In the genomic region with DNA sequence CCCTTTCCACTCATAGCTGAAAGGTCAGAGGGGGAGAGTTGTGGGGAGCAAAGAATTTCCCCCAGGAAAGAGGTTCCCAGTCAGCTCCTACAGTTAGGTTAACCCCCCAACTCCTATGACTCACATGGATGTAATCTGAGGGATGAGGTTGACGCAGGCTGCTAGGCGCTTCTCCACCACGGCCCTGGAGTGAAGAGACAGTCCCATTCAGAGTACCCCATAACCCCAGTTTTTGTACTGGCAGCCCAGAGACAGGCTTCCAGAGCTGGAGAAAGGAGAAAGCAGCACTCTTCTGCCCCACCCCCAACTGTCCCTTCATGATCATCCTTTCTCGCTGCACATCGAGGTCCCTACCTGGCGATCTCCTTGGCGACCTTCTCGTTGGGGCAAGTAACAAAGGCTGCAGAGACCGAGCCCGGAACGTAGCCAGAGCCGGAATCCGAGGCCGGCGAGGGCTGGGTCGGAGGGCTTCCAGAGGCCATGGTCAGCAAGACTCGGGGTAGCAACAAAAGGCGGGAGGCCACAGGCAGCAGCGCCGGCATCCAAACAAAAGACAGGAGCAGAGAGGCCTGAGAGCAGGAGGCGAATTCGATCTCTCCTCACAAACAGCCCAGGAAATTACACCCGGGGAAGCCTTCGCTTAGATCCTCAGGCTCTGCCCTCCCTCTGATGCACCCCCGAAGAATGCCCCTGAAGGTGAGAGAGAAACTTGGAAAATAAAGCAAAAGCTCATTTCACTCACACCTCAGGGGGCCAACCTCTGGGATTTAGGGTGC, we compare ENCODE assay signal across 6 cellular contexts. TPM values are rescaled to one million over a fixed set of nuclear protein-coding genes. Genes with fewer than 3 reads are reported as not detected.
DNase-seq lines count a peak whose midpoint lies in the region; TF ChIP-seq lines count a peak whose summit lies in the region.

No MANE protein-coding gene starts in this region.

- H3K4me3 ChIP-seq in MM.1S (ENCODE audit: low read length) (peak overlapping the region; percentile 89), epithelial cell of esophagus (ENCODE audit: low read length) (peak overlapping the region; percentile 98), skeletal muscle tissue (ENCODE audit: low read length in 3 of 3) (peak overlapping the region; percentile 89 to 91 (median 90))

- no peaks in the 10 kb centered on the region for H3K9me3 ChIP-seq in MM.1S (replicated peaks; ENCODE audit: insufficient read depth, low read length)
- H3K9me3 ChIP-seq in skeletal muscle tissue (ENCODE audit: control insufficient read depth in 3 of 3, low read length in 3 of 3) = no peaks in the 10 kb centered on the region

- no peaks in the 10 kb centered on the region for H3K9me2 ChIP-seq in MM.1S (replicated peaks; ENCODE audit: insufficient read depth, low read length)

- no peak for TF ChIP-seq CTCF in MM.1S (IDR thresholded peaks at IDR 0.05; ENCODE audit: low read length)
- TF ChIP-seq CTCF in epithelial cell of esophagus (IDR thresholded peaks at IDR 0.05; ENCODE audit: insufficient read depth, low read depth, low read length, missing control alignments) = no peak

- peaks cover 16% of the 10 kb centered on the region for H3K27me3 ChIP-seq in MM.1S (replicated peaks; ENCODE audit: insufficient read depth, low read length)
- H3K27me3 ChIP-seq in skeletal muscle tissue (ENCODE audit: control insufficient read depth in 3 of 3, insufficient read depth in 3 of 3, low read length in 3 of 3) = no peaks in the 10 kb centered on the region

- H3K9ac ChIP-seq in MM.1S (ENCODE audit: low read length) (peak overlapping the region; percentile 89), skeletal muscle tissue (ENCODE audit: low read depth in 1 of 3, low read length in 3 of 3) (peak overlapping the region; percentile 71 to 84 (median 74))

- peak overlapping the region; percentile 92 for H3K4me2 ChIP-seq in MM.1S (ENCODE audit: low read depth, low read length)

- peak overlapping the region; percentile 70 for H2AFZ ChIP-seq in MM.1S (ENCODE audit: low read length)

- H3K4me1 ChIP-seq in MM.1S (ENCODE audit: low read length) = peaks cover 23% of the 10 kb centered on the region
- peaks cover 27 to 42% (median 37%) of the 10 kb centered on the region in 3 donors for H3K4me1 ChIP-seq in skeletal muscle tissue (ENCODE audit: control insufficient read depth in 3 of 3, insufficient read depth in 3 of 3, low read length in 3 of 3)

- peak; percentile 75 for DNase-seq in AG20443 (ENCODE audit: low spot score)
- no peak for DNase-seq in MM.1S
- peak; percentile 79 for DNase-seq in epithelial cell of esophagus (ENCODE audit: low read depth)
- no peak for DNase-seq in NCI-H2029 (lab: John Stamatoyannopoulos, UW)
- no peak for DNase-seq in NCI-H446 (lab: John Stamatoyannopoulos, UW)

- H3K79me2 ChIP-seq in MM.1S (ENCODE audit: low read length) = peaks cover 28% of the 10 kb centered on the region

- peaks cover 20% of the 10 kb centered on the region; the same call in 1 of the 2 replicates for H3F3A ChIP-seq in MM.1S (ENCODE audit: insufficient read depth, low read length)

- H3K36me3 ChIP-seq in MM.1S (replicated peaks; ENCODE audit: insufficient read depth, low read length) = peaks cover 3% of the 10 kb centered on the region; the same call in 1 of the 2 replicates
- peaks cover 38 to 44% (median 39%) of the 10 kb centered on the region in 3 donors for H3K36me3 ChIP-seq in skeletal muscle tissue (ENCODE audit: control insufficient read depth in 3 of 3, insufficient read depth in 3 of 3, low read length in 3 of 3)

- H3K27ac ChIP-seq in MM.1S (ENCODE audit: low read length) (peak overlapping the region; percentile 88), skeletal muscle tissue (ENCODE audit: low read depth, low read length) (peak overlapping the region; percentile 92)

- no peaks in the 10 kb centered on the region for H4K20me1 ChIP-seq in MM.1S (ENCODE audit: insufficient read depth, low read length)

RNA-seq across cellular contexts. Expression of a gene that starts 0.6 kb away (rescaled TPM):
- total RNA-seq in skeletal muscle tissue = 73.1 TPM

RNA-seq across cellular contexts. Expression of a gene that starts 2.5 kb away (rescaled TPM):
- 1.6 TPM for total RNA-seq in skeletal muscle tissue

RNA-seq across cellular contexts. Expression of a gene that starts 6.5 kb away (rescaled TPM):
- 5.7 TPM for total RNA-seq in skeletal muscle tissue

RNA-seq across cellular contexts. Expression of a gene that starts 25.7 kb away (rescaled TPM):
- 12.0 TPM for total RNA-seq in skeletal muscle tissue

RNA-seq across cellular contexts. Expression of a gene that starts 37.1 kb away (rescaled TPM):
- total RNA-seq in skeletal muscle tissue = 11.0 TPM

Comparison
In these comparisons a context has a peak if more than half of its experiments do, and no peak if none do; other contexts are left out.
1. DNase-seq: peak in AG20443 (single experiment) and epithelial cell of esophagus (single experiment); none in MM.1S (single experiment), NCI-H2029 (single experiment) and NCI-H446 (0 of 2).
2. Peak in every context shown above with its lines, with median percentiles within 50 percentile points of each other: H3K4me3 ChIP-seq.